34 cellular contexts compared by ENCODE assay signal in the genomic region with DNA sequence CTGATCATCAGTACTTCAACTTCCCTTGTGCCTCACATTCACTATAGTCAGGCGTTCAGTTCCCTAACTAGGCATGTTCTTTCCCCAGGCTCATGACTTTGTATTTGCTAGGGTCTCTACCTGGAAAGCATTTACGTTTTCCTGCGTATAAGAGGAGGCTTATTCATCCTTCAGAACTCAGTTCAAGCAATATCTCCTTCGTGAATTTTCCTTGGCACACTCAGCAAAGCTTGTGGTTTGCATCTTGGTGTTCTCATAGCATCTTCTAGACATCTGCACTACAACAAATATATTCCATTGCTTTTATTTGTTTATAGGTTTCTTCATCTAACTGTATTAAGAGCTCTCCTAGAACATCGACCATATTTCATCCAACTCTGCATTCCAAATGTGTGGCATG. TPM values are rescaled to one million over a fixed set of nuclear protein-coding genes. Genes with fewer than 3 reads are reported as not detected.
"Had no signal": no experiment of that assay in that cellular context is flagged by ENCODE, and none has a peak within 500 bp of the region (broad histone marks: within the 10 kb centered on the region; RNA-seq: fewer than 3 reads in every experiment).

No MANE protein-coding gene starts in this region.

- H3K4me2 ChIP-seq: neural progenitor cell had no signal

- H2AFZ ChIP-seq: neural progenitor cell had no signal

- H3K9me3 Mint-ChIP-seq: stimulated activated naive B cell treated with anti-CD40 and anti-IgM and Interleukin-4, amounts not matched to agents 10 μg/mL and 1 μg/mL and 100 μg/mL, for 72 hours; stimulated activated naive CD8-positive, alpha-beta T cell treated with anti-CD3 and anti-CD28 coated beads, Interleukin-15, amount 100 ng/mL, for 72 hours had no signal

- H3K9me3 ChIP-seq: esophagus muscularis mucosa, heart right ventricle, ovary, psoas muscle, suprapubic skin, vagina had no signal

- ATAC-seq: heart right ventricle; left lobe of liver; naive thymus-derived CD4-positive, alpha-beta T cell; psoas muscle; right cardiac atrium; stimulated activated naive B cell treated with anti-CD40 and anti-IgM and Interleukin-4, amounts not matched to agents 10 μg/mL and 1 μg/mL and 100 μg/mL, for 72 hours; stimulated activated naive CD8-positive, alpha-beta T cell treated with anti-CD3 and anti-CD28 coated beads, Interleukin-15, amount 100 ng/mL, for 72 hours had no signal

- H3K36me3 Mint-ChIP-seq: neural progenitor cell; stimulated activated naive B cell treated with anti-CD40 and anti-IgM and Interleukin-4, amounts not matched to agents 10 μg/mL and 1 μg/mL and 100 μg/mL, for 72 hours had no signal

- H3K27ac ChIP-seq: coronary artery, esophagus muscularis mucosa, heart right ventricle, neural progenitor cell, ovary, psoas muscle, skin epidermis, suprapubic skin, vagina had no signal

- H3K36me3 ChIP-seq: esophagus muscularis mucosa, heart right ventricle, neural progenitor cell, ovary, suprapubic skin, vagina had no signal

- H3K9ac ChIP-seq: neural progenitor cell had no signal

- FAIRE-seq: endothelial cell of umbilical vein, kidney had no signal

- H3K27me3 ChIP-seq: ovary, vagina had no signal

- H3K4me3 ChIP-seq: coronary artery, esophagus muscularis mucosa, heart right ventricle, lung, neural progenitor cell, ovary, psoas muscle, skin epidermis, suprapubic skin, vagina had no signal

- H3K4me3 Mint-ChIP-seq: naive thymus-derived CD4-positive, alpha-beta T cell; nephron; neural progenitor cell; stimulated activated naive B cell treated with anti-CD40 and anti-IgM and Interleukin-4, amounts not matched to agents 10 μg/mL and 1 μg/mL and 100 μg/mL, for 72 hours; stimulated activated naive CD8-positive, alpha-beta T cell treated with anti-CD3 and anti-CD28 coated beads, Interleukin-15, amount 100 ng/mL, for 72 hours had no signal

- H3K4me1 ChIP-seq: neural progenitor cell, psoas muscle had no signal

- H3K27ac Mint-ChIP-seq: naive thymus-derived CD4-positive, alpha-beta T cell; nephron; neural progenitor cell; stimulated activated naive B cell treated with anti-CD40 and anti-IgM and Interleukin-4, amounts not matched to agents 10 μg/mL and 1 μg/mL and 100 μg/mL, for 72 hours; stimulated activated naive CD8-positive, alpha-beta T cell treated with anti-CD3 and anti-CD28 coated beads, Interleukin-15, amount 100 ng/mL, for 72 hours had no signal

- DNase-seq: dermis blood vessel endothelial cell; effector memory CD4-positive, alpha-beta T cell; foreskin melanocyte; glutamatergic neuron; heart right ventricle; hippocampal formation; kidney; mesendoderm; midbrain; naive thymus-derived CD4-positive, alpha-beta T cell; nucleus accumbens; ovary; posterior cingulate gyrus; psoas muscle; right cardiac atrium; stimulated activated CD4-positive, alpha-beta T cell treated with anti-CD3 and anti-CD28 coated beads, Interleukin-15, amount 100 ng/mL, for 24 hours; stimulated activated CD4-positive, alpha-beta T cell treated with anti-CD3 and anti-CD28 coated beads, Interleukin-2, amount 100 ng/mL, for 48 hours; stimulated activated naive B cell treated with anti-CD40 and anti-IgM and Interleukin-4, amounts not matched to agents 10 μg/mL and 1 μg/mL and 100 μg/mL, for 72 hours; stimulated activated naive CD8-positive, alpha-beta T cell treated with anti-CD3 and anti-CD28 coated beads, Interleukin-15, amount 100 ng/mL, for 72 hours; trophoblast cell had no signal

RNA-seq across cellular contexts. Expression of gene CXCL6, which starts 2.6 kb away (rescaled TPM):
- total RNA-seq: naive thymus-derived CD4-positive, alpha-beta T cell; suprapubic skin had no signal
- polyA plus RNA-seq: naive thymus-derived CD4-positive, alpha-beta T cell had no signal

RNA-seq across cellular contexts. Expression of gene PF4V1, which starts 14.0 kb away (rescaled TPM):
- total RNA-seq: endothelial cell of umbilical vein; epithelial cell of proximal tubule; esophagus muscularis mucosa; fibroblast of lung; heart right ventricle; left lobe of liver; lung; mucosa of gallbladder; naive thymus-derived CD4-positive, alpha-beta T cell; ovary; psoas muscle; right cardiac atrium; suprapubic skin; ureter; vagina had no signal
- polyA plus RNA-seq: endothelial cell of umbilical vein; fibroblast of lung; heart right ventricle; naive thymus-derived CD4-positive, alpha-beta T cell; ovary; right cardiac atrium had no signal

RNA-seq across cellular contexts. Expression of gene CXCL1, which starts 30.1 kb away (rescaled TPM):
- polyA plus RNA-seq: naive thymus-derived CD4-positive, alpha-beta T cell had no signal
